1 cellular context compared by ENCODE assay signal in the genomic region with DNA sequence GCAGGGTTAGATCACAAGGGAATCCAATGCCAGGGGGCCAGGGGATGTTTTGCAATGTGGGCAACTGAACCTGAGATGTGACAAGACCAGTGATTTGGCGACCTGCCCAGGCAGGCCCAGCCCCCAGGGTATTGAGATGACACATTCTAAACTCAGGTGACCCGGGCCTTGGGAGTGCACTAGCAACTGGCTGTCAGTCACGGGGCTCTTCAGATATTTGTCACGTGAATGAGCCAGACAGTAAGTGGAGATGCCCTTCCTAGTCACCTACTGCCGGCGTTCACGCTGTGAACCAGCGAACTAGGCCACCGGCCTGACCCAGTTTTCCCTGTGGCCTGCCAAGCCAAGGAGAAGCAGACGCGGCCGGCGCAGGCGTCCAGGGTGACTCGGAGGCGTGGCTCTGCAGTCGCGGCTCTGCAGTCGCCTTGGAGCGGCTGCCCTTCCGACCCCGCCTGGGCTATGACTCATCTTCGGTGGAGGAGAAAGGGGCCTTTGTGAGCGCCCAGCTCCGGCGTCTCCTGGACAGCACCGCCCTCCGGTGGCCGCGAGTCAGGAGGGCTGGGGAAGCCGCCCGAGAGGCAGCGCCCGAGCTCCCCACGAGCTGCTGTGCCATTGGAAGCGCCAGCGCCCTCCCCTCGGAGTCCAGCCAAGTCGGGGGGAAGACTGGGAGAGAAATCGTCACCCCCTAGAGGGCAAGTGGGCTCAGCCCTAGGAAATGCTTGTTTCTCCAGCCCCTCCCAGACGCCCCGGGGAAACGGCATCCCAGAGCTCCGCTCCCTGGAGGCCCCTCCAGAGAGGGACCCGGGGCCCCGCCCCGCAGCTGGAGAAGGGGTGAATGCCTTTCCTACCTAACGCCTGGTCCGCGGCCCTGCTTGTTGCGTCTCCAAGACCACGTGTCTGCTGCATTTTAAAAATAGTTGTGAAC.
TF ChIP-seq lines count a peak whose summit lies in the region.

No MANE protein-coding gene starts in this region.

TF ChIP-seq in K562, 482 proteins besides CTCF, POLR2A, EP300 and RAD21 (continued from another document and continues in another):
- TF ChIP-seq PKNOX1 (IDR thresholded peaks at IDR 0.05) (peak; percentile 98), ZNF133 (CRISPR knock-in tag; IDR thresholded peaks at IDR 0.05) (no peak), SAP30 (IDR thresholded peaks at IDR 0.05; ENCODE audit: borderline replicate concordance, insufficient read depth, low read depth, low read length, poor library complexity, severe bottlenecking) (peak; percentile 24), MTA3 (IDR thresholded peaks at IDR 0.05; ENCODE audit: borderline replicate concordance) (peak; percentile 71; the same call in 1 of the 2 replicates), NFIX (CRISPR knock-in tag; IDR thresholded peaks at IDR 0.05; ENCODE audit: low read depth) (0 out of 2 replicates have a peak, but pooled peaks have one; percentile 39), RBBP5 (IDR thresholded peaks at IDR 0.05; ENCODE audit: borderline replicate concordance, insufficient read depth, low read length, poor library complexity, severe bottlenecking) (peak; percentile 64), NEUROD1 (IDR thresholded peaks at IDR 0.05; ENCODE audit: borderline replicate concordance, low read depth, low read length, partially characterized antibody) (no peak), PREB (CRISPR knock-in tag; IDR thresholded peaks at IDR 0.05) (peak; percentile 51; the same call in 1 of the 2 replicates), HNRNPLL (IDR thresholded peaks at IDR 0.05; ENCODE audit: low read depth, low read length, poor library complexity, severe bottlenecking) (peak; percentile 50), ILK (tag; IDR thresholded peaks at IDR 0.05; ENCODE audit: borderline replicate concordance, low read depth) (no peak), JUND (IDR thresholded peaks at IDR 0.05; ENCODE audit: borderline replicate concordance, low read depth, low read length) (peak; percentile 99), JUND (tag; IDR thresholded peaks at IDR 0.05; ENCODE audit: borderline replicate concordance, low read depth, low read length) (peak; percentile 99), PHF21A (IDR thresholded peaks at IDR 0.05; ENCODE audit: borderline replicate concordance, low read depth) (no peak), CTBP1 (IDR thresholded peaks at IDR 0.05; ENCODE audit: borderline replicate concordance) (peak; percentile 87), POU5F1 (IDR thresholded peaks at IDR 0.05; ENCODE audit: borderline replicate concordance, low read depth, low read length, partially characterized antibody) (peak; percentile 7), NRF1 (conservative IDR thresholded peaks at IDR 0.05 in 1 of 2, IDR thresholded peaks at IDR 0.05 in 1 of 2) (peak; percentile 93 to 94), HIVEP1 (CRISPR knock-in tag; IDR thresholded peaks at IDR 0.05) (0 out of 2 replicates have a peak, but pooled peaks have one; percentile 61), ZBTB9 (CRISPR knock-in tag; IDR thresholded peaks at IDR 0.05) (peak; percentile 37; the same call in 1 of the 2 replicates), TARDBP (IDR thresholded peaks at IDR 0.05) (no peak; the same call in 1 of the 2 replicates), TBP (optimal IDR thresholded peaks at IDR 0.05; ENCODE audit: low read depth, low read length) (peak; percentile 35), SP1 (CRISPR knock-in tag; IDR thresholded peaks at IDR 0.05) (peak; percentile 78), RBFOX2 (IDR thresholded peaks at IDR 0.05; ENCODE audit: low read depth, low read length) (peak; percentile 84), NR2C1 (IDR thresholded peaks at IDR 0.05) (peak; percentile 57), NR2C1 (tag; IDR thresholded peaks at IDR 0.05) (peak; percentile 15; the same call in 1 of the 2 replicates), RAD51 (IDR thresholded peaks at IDR 0.05; ENCODE audit: borderline replicate concordance, low read depth) (peak; percentile 87), ARID4B (CRISPR knock-in tag; IDR thresholded peaks at IDR 0.05) (peak; percentile 65; the same call in 1 of the 2 replicates), KLF1 (tag; IDR thresholded peaks at IDR 0.05) (peak; percentile 75; the same call in 1 of the 2 replicates), HDAC6 (IDR thresholded peaks at IDR 0.05; ENCODE audit: low read depth, low read length) (no peak)
- TF ChIP-seq, protein P1, sequence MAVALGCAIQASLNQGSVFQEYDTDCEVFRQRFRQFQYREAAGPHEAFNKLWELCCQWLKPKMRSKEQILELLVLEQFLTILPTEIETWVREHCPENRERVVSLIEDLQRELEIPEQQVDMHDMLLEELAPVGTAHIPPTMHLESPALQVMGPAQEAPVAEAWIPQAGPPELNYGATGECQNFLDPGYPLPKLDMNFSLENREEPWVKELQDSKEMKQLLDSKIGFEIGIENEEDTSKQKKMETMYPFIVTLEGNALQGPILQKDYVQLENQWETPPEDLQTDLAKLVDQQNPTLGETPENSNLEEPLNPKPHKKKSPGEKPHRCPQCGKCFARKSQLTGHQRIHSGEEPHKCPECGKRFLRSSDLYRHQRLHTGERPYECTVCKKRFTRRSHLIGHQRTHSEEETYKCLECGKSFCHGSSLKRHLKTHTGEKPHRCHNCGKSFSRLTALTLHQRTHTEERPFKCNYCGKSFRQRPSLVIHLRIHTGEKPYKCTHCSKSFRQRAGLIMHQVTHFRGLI (CRISPR knock-in tag; IDR thresholded peaks at IDR 0.05), result peak; percentile 78; the same call in 1 of the 2 replicates
- TF ChIP-seq, protein P2, sequence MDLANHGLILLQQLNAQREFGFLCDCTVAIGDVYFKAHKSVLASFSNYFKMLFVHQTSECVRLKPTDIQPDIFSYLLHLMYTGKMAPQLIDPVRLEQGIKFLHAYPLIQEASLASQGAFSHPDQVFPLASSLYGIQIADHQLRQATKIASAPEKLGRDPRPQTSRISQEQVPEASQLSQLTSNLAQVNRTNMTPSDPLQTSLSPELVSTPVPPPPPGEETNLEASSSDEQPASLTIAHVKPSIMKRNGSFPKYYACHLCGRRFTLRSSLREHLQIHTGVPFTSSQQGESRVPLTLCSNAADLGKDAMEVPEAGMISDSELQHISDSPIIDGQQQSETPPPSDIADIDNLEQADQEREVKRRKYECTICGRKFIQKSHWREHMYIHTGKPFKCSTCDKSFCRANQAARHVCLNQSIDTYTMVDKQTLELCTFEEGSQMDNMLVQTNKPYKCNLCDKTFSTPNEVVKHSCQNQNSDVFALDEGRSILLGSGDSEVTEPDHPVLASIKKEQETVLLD (IDR thresholded peaks at IDR 0.05), result no peak
- TF ChIP-seq, protein P3, sequence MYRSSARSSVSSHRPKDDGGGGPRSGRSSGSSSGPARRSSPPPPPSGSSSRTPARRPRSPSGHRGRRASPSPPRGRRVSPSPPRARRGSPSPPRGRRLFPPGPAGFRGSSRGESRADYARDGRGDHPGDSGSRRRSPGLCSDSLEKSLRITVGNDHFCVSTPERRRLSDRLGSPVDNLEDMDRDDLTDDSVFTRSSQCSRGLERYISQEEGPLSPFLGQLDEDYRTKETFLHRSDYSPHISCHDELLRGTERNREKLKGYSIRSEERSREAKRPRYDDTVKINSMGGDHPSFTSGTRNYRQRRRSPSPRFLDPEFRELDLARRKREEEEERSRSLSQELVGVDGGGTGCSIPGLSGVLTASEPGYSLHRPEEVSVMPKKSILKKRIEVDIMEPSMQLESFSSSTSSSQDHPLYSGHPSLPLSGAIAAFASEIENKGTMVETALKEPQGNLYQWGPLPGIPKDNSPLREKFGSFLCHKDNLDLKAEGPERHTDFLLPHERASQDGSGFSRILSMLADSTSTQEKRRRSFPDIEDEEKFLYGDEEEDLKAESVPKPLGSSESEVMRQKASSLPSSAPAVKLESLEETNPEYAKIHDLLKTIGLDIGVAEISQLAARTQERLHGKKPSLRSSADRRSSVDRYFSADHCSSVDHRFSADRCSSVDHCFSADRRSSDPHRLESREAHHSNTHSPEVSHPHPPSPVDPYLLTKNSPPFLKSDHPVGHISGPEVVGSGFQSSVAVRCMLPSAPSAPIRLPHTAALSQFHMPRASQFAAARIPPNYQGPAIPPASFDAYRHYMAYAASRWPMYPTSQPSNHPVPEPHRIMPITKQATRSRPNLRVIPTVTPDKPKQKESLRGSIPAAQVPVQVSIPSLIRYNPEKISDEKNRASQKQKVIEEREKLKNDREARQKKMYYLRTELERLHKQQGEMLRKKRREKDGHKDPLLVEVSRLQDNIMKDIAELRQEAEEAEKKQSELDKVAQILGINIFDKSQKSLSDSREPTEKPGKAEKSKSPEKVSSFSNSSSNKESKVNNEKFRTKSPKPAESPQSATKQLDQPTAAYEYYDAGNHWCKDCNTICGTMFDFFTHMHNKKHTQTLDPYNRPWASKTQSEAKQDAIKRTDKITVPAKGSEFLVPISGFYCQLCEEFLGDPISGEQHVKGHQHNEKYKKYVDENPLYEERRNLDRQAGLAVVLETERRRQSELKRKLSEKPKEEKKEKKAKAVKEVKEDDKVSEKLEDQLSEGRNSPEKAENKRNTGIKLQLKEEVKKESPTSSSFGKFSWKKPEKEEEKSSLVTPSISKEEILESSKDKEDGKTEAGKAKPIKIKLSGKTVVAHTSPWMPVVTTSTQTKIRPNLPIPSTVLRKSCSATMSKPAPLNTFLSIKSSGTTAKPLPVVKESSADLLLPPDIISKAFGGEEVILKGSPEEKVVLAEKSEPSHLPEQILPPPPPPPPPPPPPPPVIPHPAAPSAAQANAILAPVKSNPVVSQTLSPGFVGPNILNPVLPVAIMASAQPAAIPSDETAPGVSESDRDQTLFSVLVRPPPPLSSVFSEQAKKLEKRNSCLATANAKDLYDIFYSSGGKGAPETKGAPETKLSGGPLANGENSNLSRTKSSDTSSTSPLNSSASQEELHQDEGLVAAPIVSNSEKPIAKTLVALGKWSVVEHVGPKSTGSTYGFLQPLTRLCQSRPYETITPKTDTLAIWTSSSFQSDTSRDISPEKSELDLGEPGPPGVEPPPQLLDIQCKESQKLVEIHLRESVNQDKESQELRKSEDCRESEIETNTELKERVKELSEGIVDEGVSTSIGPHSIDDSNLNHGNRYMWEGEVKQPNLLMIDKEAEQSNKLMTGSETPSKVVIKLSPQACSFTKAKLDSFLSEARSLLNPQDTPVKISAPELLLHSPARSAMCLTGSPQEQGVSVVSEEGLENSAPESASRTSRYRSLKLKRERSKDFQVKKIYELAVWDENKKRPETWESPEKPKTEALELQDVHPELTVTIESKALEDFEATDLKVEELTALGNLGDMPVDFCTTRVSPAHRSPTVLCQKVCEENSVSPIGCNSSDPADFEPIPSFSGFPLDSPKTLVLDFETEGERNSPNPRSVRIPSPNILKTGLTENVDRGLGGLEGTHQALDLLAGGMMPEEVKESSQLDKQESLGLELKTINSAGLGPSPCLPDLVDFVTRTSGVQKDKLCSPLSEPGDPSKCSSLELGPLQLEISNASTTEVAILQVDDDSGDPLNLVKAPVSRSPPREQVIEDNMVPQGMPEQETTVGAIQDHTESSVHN (IDR thresholded peaks at IDR 0.05; ENCODE audit: borderline replicate concordance in 1 of 2, low read depth in 1 of 2), result peak in 1 of 2 experiments; percentile 96; a peak in 2 of 4 replicates
